In the genomic region with DNA sequence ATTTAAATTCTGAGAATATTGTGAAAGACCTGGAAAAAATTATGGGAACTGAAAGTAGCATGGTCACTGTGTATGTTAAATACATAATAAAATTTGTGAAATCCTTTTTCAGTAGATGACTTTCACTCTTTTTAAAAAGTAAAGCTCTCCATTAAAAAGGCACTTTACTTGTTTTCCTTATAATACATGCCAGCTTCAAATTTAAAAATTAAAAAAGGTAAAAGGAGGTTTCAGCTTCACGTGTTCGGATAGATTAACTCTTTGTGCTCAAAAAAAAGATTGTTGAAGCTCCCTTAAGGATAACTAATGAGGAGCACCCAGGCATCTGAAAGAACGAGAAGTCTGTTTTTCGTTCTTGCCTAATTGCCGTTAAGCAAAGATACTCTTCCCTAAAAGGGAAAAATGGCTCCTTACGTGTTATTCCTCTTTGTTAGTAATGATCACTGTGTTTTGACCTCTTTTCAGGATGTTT, we compare ENCODE assay signal across 11 cellular contexts.
A peak's percentile ranks its signal among the peaks of the same experiment; 100 is the strongest.
DNase-seq lines count a peak whose midpoint lies in the region; TF ChIP-seq lines count a peak whose summit lies in the region.
"Had no signal": no experiment of that assay in that cellular context is flagged by ENCODE, and none has a peak within 500 bp of the region (broad histone marks: within the 10 kb centered on the region; RNA-seq: fewer than 3 reads in every experiment).

No MANE protein-coding gene starts in this region.

- H3K36me3 Mint-ChIP-seq in CD8-positive, alpha-beta memory T cell = peaks cover 0 to 13% (median 10%) of the 10 kb centered on the region in 3 donors
- peaks cover 5% of the 10 kb centered on the region for H3K36me3 Mint-ChIP-seq in osteocyte (ENCODE audit: unreplicated experiment)
- peaks cover 11% of the 10 kb centered on the region for H3K36me3 Mint-ChIP-seq in activated naive CD4-positive, alpha-beta T cell treated with anti-CD3 and anti-CD28 coated beads for 36 hours (ENCODE audit: low read depth)

- H3K4me1 Mint-ChIP-seq in CD8-positive, alpha-beta memory T cell = peaks cover 1 to 13% (median 7%) of the 10 kb centered on the region in 3 donors
- H3K4me1 Mint-ChIP-seq in osteocyte (ENCODE audit: unreplicated experiment) = peaks cover 28% of the 10 kb centered on the region
- peaks cover 17% of the 10 kb centered on the region for H3K4me1 Mint-ChIP-seq in activated naive CD4-positive, alpha-beta T cell treated with anti-CD3 and anti-CD28 coated beads for 36 hours (ENCODE audit: low read depth)

- H3K36me3 ChIP-seq in CD8-positive, alpha-beta memory T cell (ENCODE audit: insufficient read depth, low read length) = no peaks in the 10 kb centered on the region

- H3K27me3 ChIP-seq in CD8-positive, alpha-beta memory T cell (ENCODE audit: insufficient read depth, low read length, poor library complexity, severe bottlenecking) = no peaks in the 10 kb centered on the region
- H3K27me3 ChIP-seq in dorsolateral prefrontal cortex = no peaks in the 10 kb centered on the region
- H3K27me3 ChIP-seq: SJSA1 had no signal

- CTCF ChIA-PET in CD8-positive, alpha-beta memory T cell (lab: Charles Lee) = no interaction called here
- CTCF ChIA-PET in activated naive CD4-positive, alpha-beta T cell treated with anti-CD3 and anti-CD28 coated beads for 36 hours (lab: Charles Lee) = no interaction called here

- POLR2A ChIA-PET in CD8-positive, alpha-beta memory T cell (lab: Charles Lee) = no interaction called here

- in situ Hi-C loops in G401 (cut with HindIII; ENCODE audit: low sequenced_read_pairs) = no loop called here

- no peaks in the 10 kb centered on the region for H3K9me3 ChIP-seq in CD8-positive, alpha-beta memory T cell (ENCODE audit: low read length)
- H3K9me3 ChIP-seq: SJSA1 had no signal

- intact Hi-C loops in dorsolateral prefrontal cortex (cut with DNase I) = no loop called here
- intact Hi-C loops in activated naive CD4-positive, alpha-beta T cell treated with anti-CD3 and anti-CD28 coated beads for 36 hours (cut with micrococcal nuclease) = no loop called here

- H3K4me1 ChIP-seq in CD8-positive, alpha-beta memory T cell (ENCODE audit: insufficient read depth, low read length) = no peaks in the 10 kb centered on the region

- H3K9me3 Mint-ChIP-seq in CD8-positive, alpha-beta memory T cell = no peaks in the 10 kb centered on the region
- H3K9me3 Mint-ChIP-seq in osteocyte (ENCODE audit: unreplicated experiment) = no peaks in the 10 kb centered on the region
- H3K9me3 Mint-ChIP-seq in activated naive CD4-positive, alpha-beta T cell treated with anti-CD3 and anti-CD28 coated beads for 36 hours = no peaks in the 10 kb centered on the region
- H3K9me3 Mint-ChIP-seq: activated naive CD8-positive, alpha-beta T cell treated with anti-CD3 and anti-CD28 coated beads for 36 hours had no signal

- H3K27me3 Mint-ChIP-seq in CD8-positive, alpha-beta memory T cell = no peaks in the 10 kb centered on the region
- H3K27me3 Mint-ChIP-seq in osteocyte (ENCODE audit: unreplicated experiment) = no peaks in the 10 kb centered on the region
- no peaks in the 10 kb centered on the region for H3K27me3 Mint-ChIP-seq in activated naive CD4-positive, alpha-beta T cell treated with anti-CD3 and anti-CD28 coated beads for 36 hours (ENCODE audit: low read depth)
- H3K27me3 Mint-ChIP-seq: activated naive CD8-positive, alpha-beta T cell treated with anti-CD3 and anti-CD28 coated beads for 36 hours had no signal

- H3K27ac ChIP-seq in CD8-positive, alpha-beta memory T cell (ENCODE audit: low read depth, low read length) = peak overlapping the region; percentile 58
- H3K27ac ChIP-seq in dorsolateral prefrontal cortex = peak overlapping the region in 29 of 59 donors; percentile 0 to 63 (median 36)
- H3K27ac ChIP-seq: SJSA1 had no signal

- DNase-seq in CD8-positive, alpha-beta memory T cell = no peak
- DNase-seq in NOMO-1 (lab: John Stamatoyannopoulos, UW; ENCODE audit: unreplicated experiment in 2 of 2) = peak; percentile 54 to 90
- no peak for DNase-seq in dorsolateral prefrontal cortex
- DNase-seq in osteocyte (ENCODE audit: extremely low spot score, unreplicated experiment) = no peak
- DNase-seq in foreskin melanocyte = no peak
- DNase-seq in G401 (ENCODE audit: low spot score) = no peak
- DNase-seq in DMS153 treated with DMSO at 0.1 percent for 48 hours (lab: John Stamatoyannopoulos, UW; ENCODE audit: unreplicated experiment) = no peak
- no peak for DNase-seq in activated naive CD4-positive, alpha-beta T cell treated with anti-CD3 and anti-CD28 coated beads for 36 hours
- DNase-seq: activated naive CD8-positive, alpha-beta T cell treated with anti-CD3 and anti-CD28 coated beads for 36 hours; stimulated activated CD4-positive, alpha-beta T cell treated with anti-CD3 and anti-CD28 coated beads, Interleukin-4, amount 100 ng/mL, for 1 hour had no signal

- no peak overlapping the region for H3K4me3 ChIP-seq in CD8-positive, alpha-beta memory T cell (ENCODE audit: low read length)
- H3K4me3 ChIP-seq in dorsolateral prefrontal cortex = peak overlapping the region in 55 of 59 donors; percentile 0 to 57 (median 34)
- H3K4me3 ChIP-seq: SJSA1 had no signal

- H3K27ac Mint-ChIP-seq in CD8-positive, alpha-beta memory T cell = no peak overlapping the region
- H3K27ac Mint-ChIP-seq in osteocyte (ENCODE audit: unreplicated experiment) = peak overlapping the region; percentile 80
- no peak overlapping the region for H3K27ac Mint-ChIP-seq in activated naive CD4-positive, alpha-beta T cell treated with anti-CD3 and anti-CD28 coated beads for 36 hours
- H3K27ac Mint-ChIP-seq: activated naive CD8-positive, alpha-beta T cell treated with anti-CD3 and anti-CD28 coated beads for 36 hours had no signal

- no peak overlapping the region for H3K4me3 Mint-ChIP-seq in CD8-positive, alpha-beta memory T cell
- peak overlapping the region; percentile 53 for H3K4me3 Mint-ChIP-seq in osteocyte (ENCODE audit: unreplicated experiment)
- no peak overlapping the region for H3K4me3 Mint-ChIP-seq in activated naive CD4-positive, alpha-beta T cell treated with anti-CD3 and anti-CD28 coated beads for 36 hours
- H3K4me3 Mint-ChIP-seq: activated naive CD8-positive, alpha-beta T cell treated with anti-CD3 and anti-CD28 coated beads for 36 hours had no signal

- TF ChIP-seq CTCF in dorsolateral prefrontal cortex (IDR thresholded peaks at IDR 0.05 in 54 of 56, conservative IDR thresholded peaks at IDR 0.05 in 2 of 56; ENCODE audit: low read depth in 1 of 56, partially characterized antibody in 56 of 56) (no peak), osteocyte (IDR thresholded peaks at IDR 0.05) (no peak)

Comparison
In these comparisons a context has a peak if more than half of its experiments do, and no peak if none do; other contexts are left out.
1. DNase-seq: peak in NOMO-1 (2 of 2); none in CD8-positive, alpha-beta memory T cell (0 of 5), dorsolateral prefrontal cortex (0 of 10), osteocyte (single experiment), foreskin melanocyte (single experiment), G401 (single experiment), DMS153 treated with DMSO at 0.1 percent for 48 hours (single experiment) and activated naive CD4-positive, alpha-beta T cell treated with anti-CD3 and anti-CD28 coated beads for 36 hours (single experiment).